11 cellular contexts compared by ENCODE assay signal in the genomic region with DNA sequence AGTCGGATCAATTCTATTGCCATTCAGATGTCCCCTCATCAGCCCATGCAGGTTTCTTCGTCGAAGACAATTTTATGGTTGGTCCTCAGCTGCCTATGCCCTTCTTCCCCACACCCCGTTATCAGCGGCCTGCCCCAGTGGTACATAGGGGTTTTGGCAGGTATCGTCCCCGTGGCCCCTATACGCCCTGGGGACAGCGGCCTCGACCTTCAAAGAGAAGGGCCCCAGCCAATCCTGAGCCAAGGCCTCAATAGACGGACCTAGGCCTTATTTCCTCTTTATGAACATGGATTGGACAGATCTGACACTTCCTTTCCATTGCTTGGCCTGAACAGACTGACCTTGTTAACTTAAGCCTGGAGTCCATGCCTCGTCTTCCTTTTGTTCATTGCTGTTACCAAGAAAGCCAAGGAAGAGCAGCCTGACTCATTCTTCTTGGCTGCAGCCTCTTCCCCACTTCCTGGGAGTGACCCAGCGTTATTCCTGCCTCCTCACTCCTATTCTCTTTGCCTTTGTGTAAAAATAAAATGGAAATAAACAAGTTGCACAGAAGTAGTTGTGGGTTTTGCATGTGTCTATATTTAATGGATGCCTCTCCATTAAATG.
DNase-seq lines count a peak whose midpoint lies in the region; ATAC-seq, FAIRE-seq and TF ChIP-seq lines count a peak whose summit lies in the region.
"Had no signal": no experiment of that assay in that cellular context is flagged by ENCODE, and none has a peak within 500 bp of the region (broad histone marks: within the 10 kb centered on the region; RNA-seq: fewer than 3 reads in every experiment).

No MANE protein-coding gene starts in this region.

- BruUV-seq in mammary epithelial cell (replicated peaks; lab: Mats Ljungman, UMichigan), result no TSS peak

- 79% methylated on average over 13 of the region's 13 CpGs for WGBS in mammary epithelial cell (ENCODE audit: low coverage, missing lambda C conversion rate)

- H3K36me3 Mint-ChIP-seq in CD4-positive, CD25-positive, alpha-beta regulatory T cell, result peaks cover 58% of the 10 kb centered on the region
- peaks cover 13% of the 10 kb centered on the region for H3K36me3 Mint-ChIP-seq in WTC11

- no peak overlapping the region for H3K9ac ChIP-seq in mammary epithelial cell (ENCODE audit: insufficient read depth, low read length)

- no peaks in the 10 kb centered on the region for H3K9me3 ChIP-seq in CD4-positive, CD25-positive, alpha-beta regulatory T cell (ENCODE audit: control insufficient read depth in 2 of 2, low read length in 2 of 2)
- peaks cover 15% of the 10 kb centered on the region for H3K9me3 ChIP-seq in mammary epithelial cell (replicated peaks; ENCODE audit: insufficient read depth, low read length)

- no peak for FAIRE-seq in HTR-8/SVneo (lab: Jason Lieb, UNC)

- H3K27ac ChIP-seq in CD4-positive, CD25-positive, alpha-beta regulatory T cell (ENCODE audit: insufficient read depth, low read length, poor library complexity, severe bottlenecking), result no peak overlapping the region
- H3K27ac ChIP-seq in mammary epithelial cell (ENCODE audit: insufficient read depth, low read depth, low read length), result peak overlapping the region; percentile 67
- H3K27ac ChIP-seq: HL-60 had no signal

- dilution Hi-C loops in mammary epithelial cell (cut with HindIII; ENCODE audit: low sequenced_read_pairs), result no loop called here

- in situ Hi-C loops in mammary epithelial cell (cut with MboI; ENCODE audit: low sequenced_read_pairs in 2 of 2), result no loop called here

- DNase-seq in CD4-positive, CD25-positive, alpha-beta regulatory T cell, result no peak
- DNase-seq in HTR-8/SVneo (ENCODE audit: insufficient read length, low spot score) (peak; percentile 51), mammary epithelial cell (peak; percentile 86), kidney tubule cell (ENCODE audit: low spot score) (peak; percentile 82), SKM-1 (lab: John Stamatoyannopoulos, UW; ENCODE audit: unreplicated experiment) (no peak), WTC11 (ENCODE audit: low spot score) (no peak), NCI-H2171 (lab: John Stamatoyannopoulos, UW) (no peak), NCI-H1417 treated with DMSO at 0.1 percent for 48 hours (lab: John Stamatoyannopoulos, UW) (no peak)
- DNase-seq: activated B cell treated with CpG ODN at 0.5 μM for 24 hours, NCI-H526 treated with DMSO at 0.1 percent for 48 hours had no signal

- H4K20me1 ChIP-seq in mammary epithelial cell (ENCODE audit: insufficient read depth, low read length), result no peaks in the 10 kb centered on the region

- CTCF ChIA-PET in mammary epithelial cell (lab: Charles Lee; ENCODE audit: low non-redundant PET) (no interaction called here), WTC11 (lab: Charles Lee) (no interaction called here)

- peak overlapping the region; percentile 8 to 81 (median 57) for H3K27ac Mint-ChIP-seq in CD4-positive, CD25-positive, alpha-beta regulatory T cell
- H3K27ac Mint-ChIP-seq in WTC11, result no peak overlapping the region
- H3K27ac Mint-ChIP-seq: activated B cell treated with CpG ODN at 0.5 μM for 24 hours had no signal

- H3K4me2 ChIP-seq in mammary epithelial cell (ENCODE audit: insufficient read depth, low read depth, low read length), result peak overlapping the region; percentile 32

- peak overlapping the region; percentile 65 for H2AFZ ChIP-seq in mammary epithelial cell (ENCODE audit: low read depth, low read length)

- H3K4me1 ChIP-seq in CD4-positive, CD25-positive, alpha-beta regulatory T cell (ENCODE audit: control insufficient read depth, insufficient read depth, low read length, poor library complexity, severe bottlenecking), result peaks cover 19% of the 10 kb centered on the region
- peaks cover 31% of the 10 kb centered on the region for H3K4me1 ChIP-seq in mammary epithelial cell (ENCODE audit: insufficient read depth, low read length)

- H3K27me3 Mint-ChIP-seq in CD4-positive, CD25-positive, alpha-beta regulatory T cell, result no peaks in the 10 kb centered on the region
- no peaks in the 10 kb centered on the region for H3K27me3 Mint-ChIP-seq in WTC11 (ENCODE audit: low read depth)
- H3K27me3 Mint-ChIP-seq: activated B cell treated with CpG ODN at 0.5 μM for 24 hours had no signal

- intact Hi-C loops in mammary epithelial cell (cut with micrococcal nuclease), result loop anchor here (2.0 kb wide), 1 partner anchor 35 kb away; no protein-coding TSS in a partner anchor

- H3K9me3 Mint-ChIP-seq in CD4-positive, CD25-positive, alpha-beta regulatory T cell, result peaks cover 0 to 5% (median 2%) of the 10 kb centered on the region in 7 donors
- no peaks in the 10 kb centered on the region for H3K9me3 Mint-ChIP-seq in WTC11
- H3K9me3 Mint-ChIP-seq: activated B cell treated with CpG ODN at 0.5 μM for 24 hours had no signal

- TF ChIP-seq CTCF in mammary epithelial cell (conservative IDR thresholded peaks at IDR 0.05 in 1 of 2, IDR thresholded peaks at IDR 0.05 in 1 of 2; ENCODE audit: extremely low read depth in 1 of 2, insufficient read depth in 1 of 2, low read depth in 1 of 2, low read length in 2 of 2), result no peak
- TF ChIP-seq CTCF in WTC11 (IDR thresholded peaks at IDR 0.05), result no peak

- H3K27me3 ChIP-seq in CD4-positive, CD25-positive, alpha-beta regulatory T cell (ENCODE audit: control insufficient read depth, insufficient read depth, low read length), result no peaks in the 10 kb centered on the region
- no peaks in the 10 kb centered on the region for H3K27me3 ChIP-seq in mammary epithelial cell (ENCODE audit: insufficient read depth, low read length)

- no peaks in the 10 kb centered on the region for H3K79me2 ChIP-seq in mammary epithelial cell (ENCODE audit: insufficient read depth, low read length)

- peaks cover 41% of the 10 kb centered on the region for H3K36me3 ChIP-seq in CD4-positive, CD25-positive, alpha-beta regulatory T cell (ENCODE audit: control insufficient read depth, insufficient read depth, low read length)
- no peaks in the 10 kb centered on the region for H3K36me3 ChIP-seq in mammary epithelial cell (ENCODE audit: insufficient read depth, low read length)

- peak overlapping the region in 2 of 4 donors; percentile 4 to 44 for H3K4me3 Mint-ChIP-seq in CD4-positive, CD25-positive, alpha-beta regulatory T cell
- H3K4me3 Mint-ChIP-seq in WTC11, result no peak overlapping the region
- H3K4me3 Mint-ChIP-seq: activated B cell treated with CpG ODN at 0.5 μM for 24 hours had no signal

- peaks cover 17 to 79% (median 45%) of the 10 kb centered on the region in 4 donors for H3K4me1 Mint-ChIP-seq in CD4-positive, CD25-positive, alpha-beta regulatory T cell
- peaks cover 38% of the 10 kb centered on the region for H3K4me1 Mint-ChIP-seq in WTC11

- no peak for ATAC-seq in CD4-positive, CD25-positive, alpha-beta regulatory T cell (ENCODE audit: low read depth in 2 of 2)
- ATAC-seq in WTC11, result no peak

- POLR2A ChIA-PET in WTC11 (lab: Charles Lee), result no interaction called here

- no peak overlapping the region for H3K4me3 ChIP-seq in CD4-positive, CD25-positive, alpha-beta regulatory T cell (ENCODE audit: low read depth, low read length)
- no peak overlapping the region for H3K4me3 ChIP-seq in mammary epithelial cell (replicated peaks in 1 of 3; ENCODE audit: insufficient read depth in 1 of 3, low read depth in 2 of 3, low read length in 3 of 3)

TF ChIP-seq in WTC11, 78 proteins besides CTCF, POLR2A, EP300 and RAD21:
- no peak for TF ChIP-seq TP53 (CRISPR knock-in tag; IDR thresholded peaks at IDR 0.05)
- TF ChIP-seq PREB (CRISPR knock-in tag; IDR thresholded peaks at IDR 0.05; ENCODE audit: borderline replicate concordance), result no peak
- no peak for TF ChIP-seq ZNF138 (CRISPR knock-in tag; conservative IDR thresholded peaks at IDR 0.05)
- no peak for TF ChIP-seq MAX (CRISPR knock-in tag; IDR thresholded peaks at IDR 0.05)

Comparison
In these comparisons a context has a peak if more than half of its experiments do, and no peak if none do; other contexts are left out.
1. DNase-seq: peak in HTR-8/SVneo (single experiment), mammary epithelial cell (single experiment) and kidney tubule cell (single experiment); none in CD4-positive, CD25-positive, alpha-beta regulatory T cell (0 of 3), SKM-1 (single experiment), WTC11 (single experiment), NCI-H2171 (single experiment) and NCI-H1417 treated with DMSO at 0.1 percent for 48 hours (single experiment).